22 cellular contexts compared by ENCODE assay signal in the genomic region with DNA sequence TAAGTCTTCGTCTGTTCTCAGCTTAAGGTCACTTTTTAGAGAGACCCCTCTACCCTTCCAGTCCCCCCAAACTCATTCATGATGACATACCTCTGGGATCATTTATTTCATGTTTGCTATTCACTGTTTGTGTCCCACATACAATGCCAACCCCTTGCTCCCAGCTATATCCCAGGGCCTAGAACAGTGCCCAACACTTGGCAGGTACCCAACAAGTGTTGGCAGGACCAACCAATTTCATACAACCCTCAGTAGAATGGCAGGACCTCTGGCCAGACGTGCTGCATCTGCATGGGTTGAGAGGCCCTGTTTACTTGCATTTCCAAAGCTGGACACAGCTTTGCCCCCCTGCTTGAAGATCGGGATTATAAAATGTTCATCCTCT.
"Had no signal": no experiment of that assay in that cellular context is flagged by ENCODE, and none has a peak within 500 bp of the region (broad histone marks: within the 10 kb centered on the region; RNA-seq: fewer than 3 reads in every experiment).

No MANE protein-coding gene starts in this region.

- ATAC-seq: activated CD4-positive, alpha-beta T cell treated with anti-CD3 and anti-CD28 coated beads for 36 hours; activated T-helper 17 cell treated with anti-CD3 and anti-CD28 coated beads, Interleukin-2, amount 50 U/mL, for 72 hours had no signal

- H3K4me2 ChIP-seq: SK-N-SH had no signal

- H3K9me3 ChIP-seq: SJCRH30, SK-N-SH had no signal

- DNase-seq: activated CD4-positive, alpha-beta memory T cell treated with anti-CD3 and anti-CD28 coated beads, Interleukin-2, amount 10 ng/mL, durations not matched to agents 7 days and 5 days; activated CD4-positive, alpha-beta T cell treated with anti-CD3 and anti-CD28 coated beads for 36 hours; activated CD4-positive, alpha-beta T cell treated with anti-CD3 and anti-CD28 coated beads, Interleukin-2, amount 50 U/mL, for 1 hour; activated gamma-delta T cell; activated naive CD4-positive, alpha-beta T cell treated with anti-CD3 and anti-CD28 coated beads for 36 hours; activated T-cell treated with anti-CD3 and anti-CD28 coated beads for 4 hours; activated T-cell treated with anti-CD3 and anti-CD28 coated beads, Interleukin-2, amount 50 U/mL, for 48 hours; caudate nucleus; KG1; NCI-H1092; NCI-H1417; NCI-H1930; NCI-H2171; NCI-H2227 treated with DMSO at 0.1 percent for 48 hours; NCI-H526 treated with DMSO at 0.1 percent for 48 hours; NCI-H82; SJCRH30; SK-N-SH; T-helper 1 cell had no signal

- H3K36me3 ChIP-seq: SJCRH30 had no signal

- H3K4me3 Mint-ChIP-seq: activated CD4-positive, alpha-beta memory T cell treated with anti-CD3 and anti-CD28 coated beads, Interleukin-2, amount 10 ng/mL, durations not matched to agents 7 days and 5 days; activated CD4-positive, alpha-beta T cell treated with anti-CD3 and anti-CD28 coated beads for 36 hours; activated naive CD4-positive, alpha-beta T cell treated with anti-CD3 and anti-CD28 coated beads for 36 hours; activated naive CD8-positive, alpha-beta T cell; activated T-helper 17 cell treated with anti-CD3 and anti-CD28 coated beads, Interleukin-2, amount 50 U/mL, for 72 hours had no signal

- H3K4me3 ChIP-seq: SJCRH30 had no signal

- H3K4me1 Mint-ChIP-seq: activated T-helper 17 cell treated with anti-CD3 and anti-CD28 coated beads, Interleukin-2, amount 50 U/mL, for 72 hours had no signal

- H3K9me3 Mint-ChIP-seq: activated CD4-positive, alpha-beta memory T cell treated with anti-CD3 and anti-CD28 coated beads, Interleukin-2, amount 10 ng/mL, durations not matched to agents 7 days and 5 days; activated naive CD4-positive, alpha-beta T cell treated with anti-CD3 and anti-CD28 coated beads for 36 hours; activated T-helper 17 cell treated with anti-CD3 and anti-CD28 coated beads, Interleukin-2, amount 50 U/mL, for 72 hours had no signal

- H3K9ac ChIP-seq: SK-N-SH had no signal

- H3K27ac Mint-ChIP-seq: activated CD4-positive, alpha-beta memory T cell treated with anti-CD3 and anti-CD28 coated beads, Interleukin-2, amount 10 ng/mL, durations not matched to agents 7 days and 5 days; activated CD4-positive, alpha-beta T cell treated with anti-CD3 and anti-CD28 coated beads for 36 hours; activated naive CD4-positive, alpha-beta T cell treated with anti-CD3 and anti-CD28 coated beads for 36 hours; activated naive CD8-positive, alpha-beta T cell; activated T-helper 17 cell treated with anti-CD3 and anti-CD28 coated beads, Interleukin-2, amount 50 U/mL, for 72 hours had no signal

- H3K27me3 ChIP-seq: SJCRH30 had no signal

- H3K27me3 Mint-ChIP-seq: activated CD4-positive, alpha-beta memory T cell treated with anti-CD3 and anti-CD28 coated beads, Interleukin-2, amount 10 ng/mL, durations not matched to agents 7 days and 5 days; activated CD4-positive, alpha-beta T cell treated with anti-CD3 and anti-CD28 coated beads for 36 hours; activated naive CD8-positive, alpha-beta T cell; activated T-helper 17 cell treated with anti-CD3 and anti-CD28 coated beads, Interleukin-2, amount 50 U/mL, for 72 hours had no signal

- H3K27ac ChIP-seq: SJCRH30, VCaP had no signal
